ENCODE assay signal across 12 cellular contexts in the genomic region with DNA sequence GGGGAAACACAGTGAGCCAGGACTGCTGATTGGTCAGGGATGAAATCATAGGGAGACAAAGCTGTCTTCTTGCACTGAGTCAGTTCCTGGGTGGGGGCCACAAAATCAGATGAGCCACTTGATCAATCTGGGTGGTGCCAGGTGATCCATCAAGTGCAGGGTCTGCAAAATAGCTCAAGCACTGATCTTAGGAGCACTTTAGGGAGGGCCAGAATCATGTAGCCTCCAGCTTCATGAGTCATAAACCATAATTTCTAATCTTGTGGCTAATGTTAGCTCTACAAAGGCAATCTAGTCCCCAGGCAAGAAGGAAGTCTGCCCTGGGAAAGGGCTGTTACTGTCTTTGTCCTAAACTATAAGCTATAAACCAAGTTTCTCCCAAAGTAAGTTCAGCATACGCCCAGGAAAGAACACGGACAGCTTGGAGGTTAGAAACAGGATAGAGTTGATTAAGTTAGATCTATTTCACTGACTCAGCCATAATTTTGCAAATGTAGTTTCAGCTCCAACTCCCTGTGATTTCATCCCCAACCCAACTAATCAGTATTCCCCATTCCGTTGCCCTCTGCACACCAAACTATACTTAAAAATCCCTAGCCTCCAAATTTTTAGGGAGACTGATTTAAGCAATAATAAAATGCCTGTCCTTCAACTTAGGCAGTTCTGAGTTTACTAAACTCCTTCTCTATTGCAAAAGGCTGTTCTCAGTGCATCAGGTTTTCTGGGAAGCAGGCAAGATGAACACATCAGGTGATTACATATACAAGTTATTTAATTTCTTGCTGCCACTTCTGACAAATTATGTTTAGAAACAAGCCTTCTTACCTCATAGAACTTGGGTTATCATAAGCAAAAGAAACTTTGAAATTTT.
DNase-seq lines count a peak whose midpoint lies in the region; ATAC-seq and TF ChIP-seq lines count a peak whose summit lies in the region.
"Had no signal": no experiment of that assay in that cellular context is flagged by ENCODE, and none has a peak within 500 bp of the region (broad histone marks: within the 10 kb centered on the region; RNA-seq: fewer than 3 reads in every experiment).

No MANE protein-coding gene starts in this region.

- intact Hi-C loops in colonic mucosa (cut with DNase I) (no loop called here), heart right ventricle (cut with DNase I) (no loop called here)

- H3K27me3 ChIP-seq in colonic mucosa = no peaks in the 10 kb centered on the region
- no peaks in the 10 kb centered on the region for H3K27me3 ChIP-seq in heart right ventricle

- no peaks in the 10 kb centered on the region for H3K9me3 ChIP-seq in colonic mucosa
- H3K9me3 ChIP-seq in mesodermal cell (ENCODE audit: control insufficient read depth, low read length) = no peaks in the 10 kb centered on the region
- no peaks in the 10 kb centered on the region for H3K9me3 ChIP-seq in heart right ventricle
- H3K9me3 ChIP-seq: left ventricle myocardium inferior had no signal

- no peaks in the 10 kb centered on the region for H3K36me3 ChIP-seq in colonic mucosa
- no peaks in the 10 kb centered on the region for H3K36me3 ChIP-seq in mesodermal cell (ENCODE audit: control insufficient read depth, insufficient read depth, low read length)
- no peaks in the 10 kb centered on the region for H3K36me3 ChIP-seq in heart right ventricle
- H3K36me3 ChIP-seq: left ventricle myocardium inferior had no signal

- H3K4me1 ChIP-seq in colonic mucosa = no peaks in the 10 kb centered on the region
- H3K4me1 ChIP-seq in mesodermal cell (ENCODE audit: control insufficient read depth, insufficient read depth, low read length, poor library complexity, severe bottlenecking) = peaks cover 25% of the 10 kb centered on the region
- H3K4me1 ChIP-seq in heart right ventricle = no peaks in the 10 kb centered on the region
- H3K4me1 ChIP-seq: left ventricle myocardium inferior had no signal

- peak overlapping the region; percentile 8 to 63 for H3K9ac ChIP-seq in colonic mucosa (ENCODE audit: low read depth in 2 of 2, low read length in 2 of 2)

- 80% methylated on average over 1 to 2 of the region's 3 CpGs for WGBS in mesodermal cell (ENCODE audit: insufficient coverage in 2 of 2), 2 experiments
- WGBS in heart right ventricle, 2 donors = 91 to 93% methylated on average over 3 of the region's 3 CpGs

- no peak for TF ChIP-seq CTCF in colonic mucosa (IDR thresholded peaks at IDR 0.05)
- TF ChIP-seq CTCF in heart right ventricle (IDR thresholded peaks at IDR 0.05) = no peak

- no peak overlapping the region for H3K4me3 ChIP-seq in colonic mucosa
- H3K4me3 ChIP-seq in mesodermal cell (ENCODE audit: extremely low read depth, insufficient read depth, low read length, poor library complexity, severe bottlenecking) = no peak overlapping the region
- no peak overlapping the region for H3K4me3 ChIP-seq in heart right ventricle
- H3K4me3 ChIP-seq: left ventricle myocardium inferior had no signal

- H3K27ac ChIP-seq in colonic mucosa = peak overlapping the region; percentile 80
- peak overlapping the region; percentile 81 for H3K27ac ChIP-seq in mesodermal cell (ENCODE audit: low read depth, low read length, severe bottlenecking)
- H3K27ac ChIP-seq in heart right ventricle = no peak overlapping the region
- H3K27ac ChIP-seq: left ventricle myocardium inferior had no signal

- peak; percentile 76 for DNase-seq in EL
- peak; percentile 37 for DNase-seq in NCI-H69 (lab: John Stamatoyannopoulos, UW)
- DNase-seq in colonic mucosa = peak; percentile 47
- no peak for DNase-seq in heart right ventricle
- no peak for DNase-seq in AML-193 (lab: John Stamatoyannopoulos, UW)
- DNase-seq: activated CD4-positive, alpha-beta T cell treated with anti-CD3 and anti-CD28 coated beads, Interleukin-2, amount 50 U/mL, for 48 hours; activated gamma-delta T cell; left ventricle myocardium inferior; NCI-H1694 treated with DMSO at 0.1 percent for 48 hours had no signal

- ATAC-seq in HG02610 (IDR thresholded peaks at IDR 0.05; ENCODE audit: unreplicated experiment) (no peak), GM18867 (IDR thresholded peaks at IDR 0.05; ENCODE audit: unreplicated experiment) (no peak), heart right ventricle (no peak)

Comparison
In these comparisons a context has a peak if more than half of its experiments do, and no peak if none do; other contexts are left out.
1. DNase-seq: peak in EL (single experiment), NCI-H69 (single experiment) and colonic mucosa (single experiment); none in heart right ventricle (0 of 2) and AML-193 (0 of 2).
2. H3K27ac ChIP-seq: peak in colonic mucosa (single experiment) and mesodermal cell (single experiment); none in heart right ventricle (0 of 10).